Comparison of ENCODE assay signal across 8 cellular contexts in the genomic region with DNA sequence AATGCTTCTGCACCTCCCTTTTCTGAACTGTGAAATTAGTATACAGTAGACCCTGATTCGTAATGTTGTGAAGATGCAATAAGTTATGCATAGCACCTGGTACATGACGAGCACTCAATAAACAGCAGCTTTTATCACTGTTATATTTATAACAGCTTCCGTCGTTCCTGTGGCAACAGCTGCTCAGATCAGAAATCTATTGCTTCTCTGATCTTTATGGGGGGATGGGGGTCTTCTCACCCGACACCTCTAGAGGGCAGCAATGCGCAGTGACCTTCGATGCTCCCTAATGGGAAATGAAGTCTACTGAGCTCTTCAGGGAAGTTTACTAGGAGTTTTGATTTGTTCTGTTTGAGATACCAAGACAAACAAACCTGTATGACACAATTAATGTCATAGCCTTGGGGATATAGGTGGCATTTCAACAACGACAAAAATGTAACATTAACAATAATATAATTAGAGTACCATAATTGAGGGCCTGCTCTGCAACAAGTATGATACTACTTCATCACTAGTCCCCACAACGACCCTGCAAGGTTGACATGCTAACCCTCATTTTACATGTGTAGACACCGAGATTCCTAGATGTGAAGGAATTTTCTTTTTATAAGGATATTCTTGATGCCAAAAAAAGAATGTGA.
DNase-seq lines count a peak whose midpoint lies in the region; ATAC-seq and TF ChIP-seq lines count a peak whose summit lies in the region.

No MANE protein-coding gene starts in this region.

- no peaks in the 10 kb centered on the region for H3K36me3 ChIP-seq in liver (ENCODE audit: control insufficient read depth in 4 of 4, insufficient read depth in 3 of 4, low read depth in 1 of 4, low read length in 3 of 4)

- H3K4me3 ChIP-seq in AG04449 (ENCODE audit: low read depth, low read length) (no peak overlapping the region), liver (ENCODE audit: low read depth in 1 of 3, low read length in 3 of 3) (no peak overlapping the region)

- CTCF ChIA-PET in AG04449 (lab: Yijun Ruan, JAX): interaction anchor here (1.2 kb wide), 1 partner anchor 9 kb away, joined by 3 read pairs; no protein-coding TSS in a partner anchor

- TF ChIP-seq RAD21 in liver (IDR thresholded peaks at IDR 0.05): peak; percentile 82 to 89

- H3K4me1 ChIP-seq in liver (ENCODE audit: control insufficient read depth in 4 of 4, insufficient read depth in 4 of 4, low read length in 3 of 4): no peaks in the 10 kb centered on the region

- H3K9me3 ChIP-seq in liver (ENCODE audit: control insufficient read depth in 4 of 4, low read length in 3 of 4): no peaks in the 10 kb centered on the region

- ATAC-seq in GM18511 (IDR thresholded peaks at IDR 0.05; ENCODE audit: unreplicated experiment): peak; percentile 84

- POLR2A ChIA-PET in AG04449 (lab: Yijun Ruan, JAX): no interaction called here

- no peak overlapping the region for H3K27ac ChIP-seq in VCaP
- no peak overlapping the region for H3K27ac ChIP-seq in liver (ENCODE audit: low read depth in 1 of 2, low read length in 2 of 2)

- in situ Hi-C loops in KBM-7 (cut with MboI; ENCODE audit: low pct_unique_long_range_greater_than_20kb, low sequenced_read_pairs): no loop called here
- in situ Hi-C loops in T47D (cut with HindIII; ENCODE audit: low pct_unique_long_range_greater_than_20kb, low sequenced_read_pairs): no loop called here

- TF ChIP-seq CTCF in AG04449 (IDR thresholded peaks at IDR 0.05; ENCODE audit: insufficient read depth, low read length, missing control alignments): peak; percentile 49
- TF ChIP-seq CTCF in VCaP (conservative IDR thresholded peaks at IDR 0.05): peak; percentile 87
- peak; percentile 68 for TF ChIP-seq CTCF in liver (IDR thresholded peaks at IDR 0.05; ENCODE audit: low read depth, low read length, missing input control)

- WGBS in liver: 30% methylated on average over 10 of the region's 10 CpGs

- H3K9ac ChIP-seq in liver (ENCODE audit: low read depth in 1 of 2, low read length in 2 of 2): no peak overlapping the region

- no peaks in the 10 kb centered on the region for H3K27me3 ChIP-seq in liver (ENCODE audit: control insufficient read depth in 4 of 4, insufficient read depth in 4 of 4, low read length in 3 of 4)

- DNase-seq in AG04449 (ENCODE audit: low read depth, low spot score) (no peak), KBM-7 (peak; percentile 79), T47D (ENCODE audit: low read depth in 1 of 2, low spot score in 1 of 2) (peak; percentile 43 to 77), occipital lobe (lab: John Stamatoyannopoulos, UW) (no peak)
- peak; percentile 36 to 56 for DNase-seq in stimulated activated CD8-positive, alpha-beta memory T cell treated with anti-CD3 and anti-CD28 coated beads, Interleukin-2, amount 100 ng/mL, for 1 hour (ENCODE audit: low read depth in 2 of 2)

TF ChIP-seq in liver, 16 proteins besides CTCF, POLR2A, EP300 and RAD21:
- peak; percentile 48 for TF ChIP-seq NR2F2 (IDR thresholded peaks at IDR 0.05)
- no peak for TF ChIP-seq HNF4A (conservative IDR thresholded peaks at IDR 0.05)
- peak; percentile 28 to 76 for TF ChIP-seq RXRA (IDR thresholded peaks at IDR 0.05)

Comparison
In these comparisons a context has a peak if more than half of its experiments do, and no peak if none do; other contexts are left out.
1. DNase-seq: peak in KBM-7 (single experiment), T47D (2 of 2) and stimulated activated CD8-positive, alpha-beta memory T cell treated with anti-CD3 and anti-CD28 coated beads, Interleukin-2, amount 100 ng/mL, for 1 hour (2 of 2); none in AG04449 (single experiment) and occipital lobe (single experiment).
2. Peak in every context shown above with its lines, with median percentiles within 50 percentile points of each other: CTCF ChIP-seq.